ENCODE assay signal across 21 cellular contexts in the genomic region with DNA sequence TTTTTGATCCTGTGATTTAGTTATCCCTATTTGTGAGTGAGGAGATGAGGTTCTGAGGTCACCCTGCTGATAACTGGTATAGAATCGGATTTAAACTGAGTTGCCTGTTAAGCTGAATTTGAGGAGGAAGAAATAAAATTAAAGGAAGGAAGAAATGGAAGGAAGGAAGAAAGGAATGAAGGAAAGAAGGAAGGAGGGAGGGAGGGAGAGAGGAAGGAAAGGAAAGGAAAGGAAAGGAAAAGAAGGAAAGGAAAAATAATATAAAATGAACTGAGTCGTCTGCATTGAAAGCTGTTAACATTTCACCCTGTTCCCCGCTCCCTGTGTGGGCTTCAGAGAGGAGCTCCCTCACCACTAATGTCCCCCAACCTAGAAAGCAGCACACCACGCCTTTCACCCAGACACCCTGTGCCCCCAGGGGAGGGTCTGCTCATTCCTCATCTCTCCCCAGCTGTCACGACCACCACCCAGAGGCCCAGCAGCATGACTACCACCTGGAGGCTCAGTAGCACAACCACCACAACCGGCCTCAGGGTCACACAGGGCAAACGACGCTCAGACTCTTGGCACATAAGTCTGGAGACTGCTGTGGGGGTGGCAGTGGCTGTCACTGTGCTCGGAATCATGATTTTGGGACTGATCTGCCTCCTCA. TPM values are rescaled to one million over a fixed set of nuclear protein-coding genes. Genes with fewer than 3 reads are reported as not detected.
DNase-seq lines count a peak whose midpoint lies in the region; ATAC-seq and TF ChIP-seq lines count a peak whose summit lies in the region.
"Had no signal": no experiment of that assay in that cellular context is flagged by ENCODE, and none has a peak within 500 bp of the region (broad histone marks: within the 10 kb centered on the region; RNA-seq: fewer than 3 reads in every experiment).

No MANE protein-coding gene starts in this region.

- H3K4me1 Mint-ChIP-seq in GM23338 = peaks cover 9% of the 10 kb centered on the region
- H3K4me1 Mint-ChIP-seq in dendritic cell treated with granulocyte-macrophage colony-stimulating factor and Interleukin-4, amounts not matched to agents 40 ng/mL and 50 ng/mL, for 4 days (ENCODE audit: low read depth) = peaks cover 64% of the 10 kb centered on the region

- 0 out of 22 replicates have a peak overlapping the region, but pooled peaks of 1 of the 11 experiments have one; percentile 16 for H3K27ac ChIP-seq in BLaER1 treated with 17β-estradiol and CSF1 and Interleukin-3, amounts not matched to agents 10 nM and 100 nM
- H3K27ac ChIP-seq in GM23338 (ENCODE audit: low read depth) (no peak overlapping the region), neuronal stem cell (replicated peaks; ENCODE audit: low read length) (no peak overlapping the region), osteoblast (ENCODE audit: low read depth, low read length) (no peak overlapping the region)
- H3K27ac ChIP-seq: GM23248, SJSA1 had no signal

- H3K79me2 ChIP-seq in GM23338 (replicated peaks; ENCODE audit: insufficient read depth) (no peaks in the 10 kb centered on the region), osteoblast (ENCODE audit: insufficient read depth, low read length) (no peaks in the 10 kb centered on the region)

- TF ChIP-seq CTCF in GM23338 (conservative IDR thresholded peaks at IDR 0.05; ENCODE audit: low read depth in 2 of 2) = no peak
- no peak for TF ChIP-seq CTCF in GM13976 (IDR thresholded peaks at IDR 0.05; ENCODE audit: borderline replicate concordance, control extremely low read depth, extremely low read depth, insufficient read depth, missing control alignments)
- no peak for TF ChIP-seq CTCF in osteoblast (IDR thresholded peaks at IDR 0.05; ENCODE audit: extremely low read depth, low read depth, low read length)

- 0 out of 22 replicates have a peak overlapping the region, but pooled peaks of 1 of the 11 experiments have one; percentile 5 for H3K9ac ChIP-seq in BLaER1 treated with 17β-estradiol and CSF1 and Interleukin-3, amounts not matched to agents 10 nM and 100 nM
- H3K9ac ChIP-seq in neuronal stem cell (ENCODE audit: low read depth, low read length, poor library complexity) = no peak overlapping the region
- H3K9ac ChIP-seq: GM23248 had no signal

- ATAC-seq in GM23338 = peak; percentile 44
- ATAC-seq: PC-3 had no signal

- H4K8ac ChIP-seq in neuronal stem cell (ENCODE audit: low read depth, low read length) = no peak overlapping the region

- no peaks in the 10 kb centered on the region; the same call in 2 of the 3 replicates for H3K36me3 Mint-ChIP-seq in GM23338 (ENCODE audit: low read depth)
- peaks cover 66% of the 10 kb centered on the region for H3K36me3 Mint-ChIP-seq in dendritic cell treated with granulocyte-macrophage colony-stimulating factor and Interleukin-4, amounts not matched to agents 40 ng/mL and 50 ng/mL, for 4 days (ENCODE audit: low read depth)

- no peaks in the 10 kb centered on the region for H3K27me3 ChIP-seq in BLaER1 treated with 17β-estradiol and CSF1 and Interleukin-3, amounts not matched to agents 10 nM and 100 nM
- H3K27me3 ChIP-seq in GM23338 (ENCODE audit: insufficient read depth) (no peaks in the 10 kb centered on the region), neuronal stem cell (ENCODE audit: control insufficient read depth in 3 of 3, insufficient read depth in 3 of 3, low read depth in 1 of 3, low read length in 3 of 3) (peaks cover 0 to 7% (median 0%) of the 10 kb centered on the region in 3 experiments), osteoblast (ENCODE audit: insufficient read depth, low read length) (peaks cover 13% of the 10 kb centered on the region)

- no peak overlapping the region for H2BK5ac ChIP-seq in neuronal stem cell (ENCODE audit: low read length)

- in situ Hi-C loops in GM13976 (cut with MboI; ENCODE audit: low sequenced_read_pairs, unreplicated experiment) = no loop called here

- H3K4ac ChIP-seq in neuronal stem cell (ENCODE audit: low read length) = no peak overlapping the region

- peak overlapping the region; percentile 18; the same call in 1 of the 2 replicates for H2AFZ ChIP-seq in GM23338
- H2AFZ ChIP-seq in neuronal stem cell (ENCODE audit: low read length) = no peak overlapping the region
- no peak overlapping the region for H2AFZ ChIP-seq in osteoblast (ENCODE audit: low read length)
- H2AFZ ChIP-seq: GM23248 had no signal

- no peaks in the 10 kb centered on the region for H3F3A ChIP-seq in GM23338 (replicated peaks; ENCODE audit: low read depth)

- no peaks in the 10 kb centered on the region for H3K79me1 ChIP-seq in neuronal stem cell (ENCODE audit: low read depth, low read length)

- H3K4me3 ChIP-seq in BLaER1 treated with 17β-estradiol and CSF1 and Interleukin-3, amounts not matched to agents 10 nM and 100 nM = no peak overlapping the region
- H3K4me3 ChIP-seq in GM23338 (no peak overlapping the region), neuronal stem cell (ENCODE audit: low read length in 2 of 2) (no peak overlapping the region), osteoblast (ENCODE audit: insufficient read depth, low read length) (no peak overlapping the region)
- H3K4me3 ChIP-seq: GM23248, SJSA1 had no signal

- intact Hi-C loops in dendritic cell treated with granulocyte-macrophage colony-stimulating factor and Interleukin-4, amounts not matched to agents 40 ng/mL and 50 ng/mL, for 4 days (cut with micrococcal nuclease) = no loop called here

- H2BK12ac ChIP-seq in neuronal stem cell (ENCODE audit: low read length) = no peak overlapping the region

- H3K4me1 ChIP-seq in BLaER1 treated with 17β-estradiol and CSF1 and Interleukin-3, amounts not matched to agents 10 nM and 100 nM = peaks cover 61 to 100% (median 69%) of the 10 kb centered on the region in 10 experiments
- no peaks in the 10 kb centered on the region; the same call in 1 of the 2 replicates for H3K4me1 ChIP-seq in GM23338 (ENCODE audit: insufficient read depth)
- H3K4me1 ChIP-seq in neuronal stem cell (ENCODE audit: control insufficient read depth in 2 of 2, insufficient read depth in 1 of 2, low read depth in 1 of 2, low read length in 2 of 2) = no peaks in the 10 kb centered on the region
- peaks cover 6% of the 10 kb centered on the region for H3K4me1 ChIP-seq in osteoblast (ENCODE audit: insufficient read depth, low read length)
- H3K4me1 ChIP-seq: SJSA1 had no signal

- peaks cover 0 to 68% (median 0%) of the 10 kb centered on the region in 11 experiments; a peak in 2 of 22 replicates for H4K20me1 ChIP-seq in BLaER1 treated with 17β-estradiol and CSF1 and Interleukin-3, amounts not matched to agents 10 nM and 100 nM
- no peaks in the 10 kb centered on the region for H4K20me1 ChIP-seq in GM23338 (replicated peaks; ENCODE audit: insufficient read depth)
- H4K20me1 ChIP-seq in osteoblast (ENCODE audit: insufficient read depth, low read length) = no peaks in the 10 kb centered on the region

- H4K91ac ChIP-seq in neuronal stem cell (ENCODE audit: low read depth, low read length, poor library complexity) = no peak overlapping the region

- 100% methylated on average over 1 of the region's 9 CpGs; no CpG with 5 or more reads in 1 of the 2 donors for WGBS in neuronal stem cell (ENCODE audit: extremely low coverage in 2 of 2, insufficient read length in 2 of 2, insufficient replicate concordance in 1 of 2), 2 donors

- no peak overlapping the region for H2BK120ac ChIP-seq in neuronal stem cell (ENCODE audit: low read depth, low read length)

- H3K14ac ChIP-seq in neuronal stem cell (ENCODE audit: low read length) = no peak overlapping the region

- peak overlapping the region; percentile 16 for H3K23ac ChIP-seq in neuronal stem cell (ENCODE audit: low read depth, low read length, poor library complexity)

- no peaks in the 10 kb centered on the region for H3K9me3 ChIP-seq in BLaER1 treated with 17β-estradiol and CSF1 and Interleukin-3, amounts not matched to agents 10 nM and 100 nM (replicated peaks in 1 of 11)
- H3K9me3 ChIP-seq in neuronal stem cell (replicated peaks in 1 of 2; ENCODE audit: control insufficient read depth in 2 of 2, insufficient read depth in 1 of 2, low read depth in 1 of 2, low read length in 2 of 2) = no peaks in the 10 kb centered on the region
- no peaks in the 10 kb centered on the region for H3K9me3 ChIP-seq in osteoblast (ENCODE audit: low read depth, low read length)
- H3K9me3 ChIP-seq: SJSA1 had no signal

- no peaks in the 10 kb centered on the region for H3K9me2 ChIP-seq in GM23338 (ENCODE audit: insufficient read depth)

- no peak overlapping the region for H3K18ac ChIP-seq in neuronal stem cell (ENCODE audit: low read length)

- peaks cover 3% of the 10 kb centered on the region for H3K27me3 Mint-ChIP-seq in GM23338 (ENCODE audit: insufficient read depth, low read depth, poor library complexity)
- H3K27me3 Mint-ChIP-seq in dendritic cell treated with granulocyte-macrophage colony-stimulating factor and Interleukin-4, amounts not matched to agents 40 ng/mL and 50 ng/mL, for 4 days = no peaks in the 10 kb centered on the region
- H3K27me3 Mint-ChIP-seq: B cell had no signal

- peak overlapping the region; percentile 7 to 90 (median 42); a peak in 20 of 22 replicates for H3K4me2 ChIP-seq in BLaER1 treated with 17β-estradiol and CSF1 and Interleukin-3, amounts not matched to agents 10 nM and 100 nM
- H3K4me2 ChIP-seq in GM23338 (no peak overlapping the region), neuronal stem cell (ENCODE audit: insufficient read depth, low read length, poor library complexity, severe bottlenecking) (no peak overlapping the region), osteoblast (ENCODE audit: insufficient read depth, low read length) (no peak overlapping the region)

- H3K9me3 Mint-ChIP-seq in GM23338 = no peaks in the 10 kb centered on the region
- no peaks in the 10 kb centered on the region for H3K9me3 Mint-ChIP-seq in dendritic cell treated with granulocyte-macrophage colony-stimulating factor and Interleukin-4, amounts not matched to agents 40 ng/mL and 50 ng/mL, for 4 days
- H3K9me3 Mint-ChIP-seq: IgD-negative memory B cell had no signal

- H2BK15ac ChIP-seq in neuronal stem cell (ENCODE audit: low read length) = no peak overlapping the region

- DNase-seq in GM23338 (ENCODE audit: low spot score) = no peak
- no peak for DNase-seq in neuronal stem cell (ENCODE audit: low spot score)
- no peak for DNase-seq in AML-193 (lab: John Stamatoyannopoulos, UW)
- no peak for DNase-seq in GM13976 (ENCODE audit: low spot score)
- DNase-seq in osteoblast (ENCODE audit: insufficient read length, low spot score, missing footprints) = no peak
- DNase-seq: Calu3; DMS79 treated with DMSO at 0.1 percent for 48 hours; GM23248; HCEC 1CT; NCI-H1092 treated with DMSO at 0.1 percent for 48 hours; NCI-H1436; NCI-H187 treated with DMSO at 0.1 percent for 48 hours; NCI-H524; NCI-H748 treated with DMSO at 0.1 percent for 48 hours; NK-92 treated with Interleukin-12 subunit alpha and Interleukin-12 subunit beta, amount 100 ng/mL, for 24 hours; PC-3 had no signal

- H3K36me3 ChIP-seq in BLaER1 treated with 17β-estradiol and CSF1 and Interleukin-3, amounts not matched to agents 10 nM and 100 nM = peaks cover 0 to 49% (median 0%) of the 10 kb centered on the region in 11 experiments; a peak in 5 of 22 replicates
- no peaks in the 10 kb centered on the region for H3K36me3 ChIP-seq in GM23338 (ENCODE audit: insufficient read depth)
- no peaks in the 10 kb centered on the region for H3K36me3 ChIP-seq in neuronal stem cell (replicated peaks in 1 of 2; ENCODE audit: control insufficient read depth in 2 of 2, insufficient read depth in 2 of 2, low read length in 2 of 2)
- no peaks in the 10 kb centered on the region for H3K36me3 ChIP-seq in osteoblast (ENCODE audit: insufficient read depth, low read length)
- H3K36me3 ChIP-seq: SJSA1 had no signal

- no peak overlapping the region for H3K27ac Mint-ChIP-seq in GM23338
- peak overlapping the region; percentile 58 for H3K27ac Mint-ChIP-seq in dendritic cell treated with granulocyte-macrophage colony-stimulating factor and Interleukin-4, amounts not matched to agents 40 ng/mL and 50 ng/mL, for 4 days
- H3K27ac Mint-ChIP-seq: IgD-negative memory B cell had no signal

- no peak overlapping the region for H2AK5ac ChIP-seq in neuronal stem cell (ENCODE audit: low read depth, low read length)

- no peak overlapping the region; the same call in 2 of the 3 replicates for H3K4me3 Mint-ChIP-seq in GM23338
- H3K4me3 Mint-ChIP-seq in dendritic cell treated with granulocyte-macrophage colony-stimulating factor and Interleukin-4, amounts not matched to agents 40 ng/mL and 50 ng/mL, for 4 days = no peak overlapping the region
- H3K4me3 Mint-ChIP-seq: B cell, IgD-negative memory B cell had no signal

RNA-seq across cellular contexts. Expression of a gene that starts 16.3 kb away (rescaled TPM):
- 0.38 and 2.6 TPM in 2 replicates for total RNA-seq in GM23338 (2014; rRNA removed; shearing (Covaris generic))
- polyA plus RNA-seq in GM23338 (2016; fragmentation: Nextera tagmentation; extraction: Ambion mirVana) = 5.3 and 5.9 TPM in 2 replicates
- 4.9 TPM for polyA plus RNA-seq in neuronal stem cell (2013, experiment 1 of 2)
- polyA plus RNA-seq in neuronal stem cell (2013, experiment 2 of 2) = 5.1 TPM
- total RNA-seq in osteoblast = 0.36 and 0.59 TPM in 2 replicates
- total RNA-seq: GM23248 had no signal

RNA-seq across cellular contexts. Expression of a gene that starts 31.6 kb away (rescaled TPM):
- 21.6 and 43.0 TPM in 2 replicates for total RNA-seq in GM23338 (2014; rRNA removed; shearing (Covaris generic))
- 25.3 and 25.5 TPM in 2 replicates for polyA plus RNA-seq in GM23338 (2016; fragmentation: Nextera tagmentation; extraction: Ambion mirVana)
- 19.3 TPM for polyA plus RNA-seq in neuronal stem cell (2013, experiment 1 of 2)
- 18.7 TPM for polyA plus RNA-seq in neuronal stem cell (2013, experiment 2 of 2)
- 10.9 and 14.8 TPM in 2 replicates for total RNA-seq in osteoblast

RNA-seq across cellular contexts. Expression of a gene that starts 38.9 kb away (rescaled TPM):
- total RNA-seq in GM23338 (2014; rRNA removed; shearing (Covaris generic)) = 0.59 and 1.0 TPM in 2 replicates
- polyA plus RNA-seq in GM23338 (2016; fragmentation: Nextera tagmentation; extraction: Ambion mirVana) = 2.7 and 4.3 TPM in 2 replicates
- 2.3 TPM for polyA plus RNA-seq in neuronal stem cell (2013, experiment 1 of 2)
- 2.5 TPM for polyA plus RNA-seq in neuronal stem cell (2013, experiment 2 of 2)
- total RNA-seq in osteoblast = 2.2 and 2.4 TPM in 2 replicates

RNA-seq across cellular contexts. Expression of a gene that starts 40.1 kb away (rescaled TPM):
- total RNA-seq in GM23338 (2014; rRNA removed; shearing (Covaris generic)) = 21.7 and 32.6 TPM in 2 replicates
- polyA plus RNA-seq in GM23338 (2016; fragmentation: Nextera tagmentation; extraction: Ambion mirVana) = 10.0 and 11.4 TPM in 2 replicates
- polyA plus RNA-seq in neuronal stem cell (2013, experiment 1 of 2) = 17.9 TPM
- 17.2 TPM for polyA plus RNA-seq in neuronal stem cell (2013, experiment 2 of 2)
- total RNA-seq in osteoblast = 28.6 and 29.7 TPM in 2 replicates

RNA-seq across cellular contexts. Expression of a gene that starts 46.7 kb away (rescaled TPM):
- total RNA-seq in GM23338 (2014; rRNA removed; shearing (Covaris generic)) = 47.8 and 58.9 TPM in 2 replicates
- 89.3 and 106 TPM in 2 replicates for polyA plus RNA-seq in GM23338 (2016; fragmentation: Nextera tagmentation; extraction: Ambion mirVana)
- 72.3 TPM for polyA plus RNA-seq in neuronal stem cell (2013, experiment 1 of 2)
- polyA plus RNA-seq in neuronal stem cell (2013, experiment 2 of 2) = 69.0 TPM
- total RNA-seq in osteoblast = 9.7 and 11.9 TPM in 2 replicates

Comparison
In these comparisons a context has a peak if more than half of its experiments do, and no peak if none do; other contexts are left out.
1. H3K4me2 ChIP-seq: peak in BLaER1 treated with 17β-estradiol and CSF1 and Interleukin-3, amounts not matched to agents 10 nM and 100 nM (11 of 11); none in GM23338 (single experiment), neuronal stem cell (single experiment) and osteoblast (single experiment).